In genomic region chr10:283916-284356, GRCh38 we compare ENCODE assay signal across 10 cellular contexts.
DNase-seq lines count a peak whose midpoint lies in the region; ATAC-seq and TF ChIP-seq lines count a peak whose summit lies in the region.
"Had no signal": no experiment of that assay in that cellular context is flagged by ENCODE, and none has a peak within 500 bp of the region (broad histone marks: within the 10 kb centered on the region; RNA-seq: fewer than 3 reads in every experiment).

No MANE protein-coding gene starts in this region.

- peak; percentile 74 for ATAC-seq in GM19372 (IDR thresholded peaks at IDR 0.05; ENCODE audit: low read depth, unreplicated experiment)
- peak; percentile 76 for ATAC-seq in HG03103 (IDR thresholded peaks at IDR 0.05; ENCODE audit: low read depth, unreplicated experiment)
- peak; percentile 74 to 83 for ATAC-seq in activated T-cell treated with anti-CD3 and anti-CD28 coated beads, Interleukin-2, amount 50 U/mL, for 4 hours

- H3K4me3 Mint-ChIP-seq in activated T-cell treated with anti-CD3 and anti-CD28 coated beads, Interleukin-2, amount 50 U/mL, for 4 hours: no peak overlapping the region
- H3K4me3 Mint-ChIP-seq: naive B cell had no signal

- peaks cover 10% of the 10 kb centered on the region for H3K36me3 Mint-ChIP-seq in activated T-cell treated with anti-CD3 and anti-CD28 coated beads, Interleukin-2, amount 50 U/mL, for 4 hours (ENCODE audit: insufficient read depth)

- no peaks in the 10 kb centered on the region for H3K9me3 Mint-ChIP-seq in activated T-cell treated with anti-CD3 and anti-CD28 coated beads, Interleukin-2, amount 50 U/mL, for 4 hours

- peaks cover 12% of the 10 kb centered on the region for H3K4me1 Mint-ChIP-seq in activated T-cell treated with anti-CD3 and anti-CD28 coated beads, Interleukin-2, amount 50 U/mL, for 4 hours (ENCODE audit: low read depth)

- peak; percentile 22 for TF ChIP-seq CTCF in GM12864 (IDR thresholded peaks at IDR 0.05; ENCODE audit: low read depth, low read length, missing control alignments)

- DNase-seq in GM12864 (ENCODE audit: low read depth) (peak; percentile 79), NCI-H226 (no peak), KG1 (lab: John Stamatoyannopoulos, UW) (no peak), HuH-7 (ENCODE audit: low spot score) (no peak), islet precursor cell (no peak)
- no peak for DNase-seq in activated T-cell treated with anti-CD3 and anti-CD28 coated beads, Interleukin-2, amount 50 U/mL, for 4 hours
- DNase-seq: naive B cell, T-helper 9 cell had no signal

- no peaks in the 10 kb centered on the region for H3K27me3 Mint-ChIP-seq in activated T-cell treated with anti-CD3 and anti-CD28 coated beads, Interleukin-2, amount 50 U/mL, for 4 hours (ENCODE audit: low read depth)

- H3K4me3 ChIP-seq in GM12864 (ENCODE audit: low read depth, low read length): peak overlapping the region; percentile 10; the same call in 1 of the 2 replicates
